9 cellular contexts compared by ENCODE assay signal in the genomic region with DNA sequence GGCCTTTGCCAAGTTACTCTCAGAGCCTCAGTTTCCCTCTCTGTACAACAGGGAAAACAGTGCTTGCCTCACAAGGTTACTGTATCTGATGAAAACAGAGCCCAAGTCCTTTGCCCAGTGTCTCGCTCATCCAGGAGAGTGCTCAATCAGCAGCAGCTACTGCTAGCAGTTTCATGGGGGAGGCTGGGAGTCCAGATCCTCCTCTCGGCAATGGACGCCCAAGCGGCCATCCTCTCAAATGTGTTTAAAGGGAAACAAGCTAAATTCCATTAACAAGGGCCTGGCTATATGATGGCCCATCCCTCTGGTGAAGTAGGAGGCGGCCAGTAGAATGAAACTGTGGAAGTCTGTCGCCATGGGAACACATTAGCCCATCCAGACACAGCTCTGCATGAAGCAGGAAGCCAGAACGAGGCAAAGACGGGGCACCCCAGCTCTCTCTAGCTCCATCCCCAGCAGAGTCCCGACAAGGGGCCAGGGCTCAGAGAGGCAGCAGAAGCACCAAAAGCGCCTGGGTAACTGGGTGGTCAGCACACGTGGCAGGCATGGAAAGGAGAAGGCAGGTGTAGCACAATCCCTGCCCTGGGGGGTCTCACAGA. TPM values are rescaled to one million over a fixed set of nuclear protein-coding genes. Genes with fewer than 3 reads are reported as not detected.
DNase-seq lines count a peak whose midpoint lies in the region; ATAC-seq, FAIRE-seq and TF ChIP-seq lines count a peak whose summit lies in the region.
"Had no signal": no experiment of that assay in that cellular context is flagged by ENCODE, and none has a peak within 500 bp of the region (broad histone marks: within the 10 kb centered on the region; RNA-seq: fewer than 3 reads in every experiment).

No MANE protein-coding gene starts in this region.

- H3K9me3 Mint-ChIP-seq in CD14-positive monocyte: no peaks in the 10 kb centered on the region
- H3K9me3 Mint-ChIP-seq in endodermal cell: no peaks in the 10 kb centered on the region

- CTCF ChIA-PET in GM10248 (lab: Yijun Ruan, JAX): interaction anchor here (0.7 to 7.1 kb wide), 6 partner anchors 10 to 60 kb away, joined by 3 to 86 read pairs (median 5); no protein-coding TSS in a partner anchor

- ATAC-seq in GM18520 (IDR thresholded peaks at IDR 0.05; ENCODE audit: unreplicated experiment): no peak

- H3K9ac ChIP-seq in endodermal cell (ENCODE audit: extremely low read depth, low read length, poor library complexity, severe bottlenecking): no peak overlapping the region

- FAIRE-seq in RCC 7860 (lab: Jason Lieb, UNC): no peak

- intact Hi-C loops in CD14-positive monocyte (cut with micrococcal nuclease): loop anchor here in 1 of 2 donors (5.0 kb wide), 1 partner anchor 33 kb away; a partner anchor contains a TSS

- peak overlapping the region; percentile 82 to 94 (median 86) for H3K27ac Mint-ChIP-seq in CD14-positive monocyte
- no peak overlapping the region for H3K27ac Mint-ChIP-seq in endodermal cell

- no peaks in the 10 kb centered on the region for H3K27me3 ChIP-seq in endodermal cell (ENCODE audit: control insufficient read depth, insufficient read depth, low read length, poor library complexity, severe bottlenecking)

- POLR2A ChIA-PET in GM10248 (lab: Yijun Ruan, JAX): no interaction called here

- H3K9me3 ChIP-seq in endodermal cell (ENCODE audit: control insufficient read depth, low read length): no peaks in the 10 kb centered on the region

- H3K4me1 ChIP-seq in endodermal cell (ENCODE audit: control insufficient read depth, insufficient read depth, low read length): no peaks in the 10 kb centered on the region

- H3K36me3 Mint-ChIP-seq in CD14-positive monocyte (peaks cover 44 to 55% of the 10 kb centered on the region in 2 donors), endodermal cell (ENCODE audit: low read depth) (peaks cover 12% of the 10 kb centered on the region)

- H3K4me3 ChIP-seq in endodermal cell (ENCODE audit: low read length): no peak overlapping the region
- H3K4me3 ChIP-seq: coronary artery had no signal

- DNase-seq in CD14-positive monocyte (ENCODE audit: low spot score) (no peak), NCI-H69 (lab: John Stamatoyannopoulos, UW) (peak; percentile 64), endodermal cell (peak; percentile 63), non-pigmented ciliary epithelial cell (ENCODE audit: low read depth) (peak; percentile 17), NCI-H2171 treated with DMSO at 0.1 percent for 48 hours (lab: John Stamatoyannopoulos, UW) (no peak), RCC 7860 (ENCODE audit: low spot score) (no peak), GM10248 (ENCODE audit: extremely low spot score) (no peak)

- H3K27ac ChIP-seq in endodermal cell (ENCODE audit: low read depth, low read length): peak overlapping the region; percentile 73

- H3K4me3 Mint-ChIP-seq in CD14-positive monocyte (peak overlapping the region in 1 of 2 donors; percentile 2), endodermal cell (no peak overlapping the region)

- H3K4me1 Mint-ChIP-seq in CD14-positive monocyte (peaks cover 63% of the 10 kb centered on the region), endodermal cell (peaks cover 20% of the 10 kb centered on the region)

- WGBS in endodermal cell (ENCODE audit: insufficient coverage in 1 of 2, insufficient read length in 1 of 2), 2 experiments: 75 to 87% methylated on average over 8 to 10 of the region's 11 CpGs

- TF ChIP-seq CTCF in CD14-positive monocyte (IDR thresholded peaks at IDR 0.05): no peak
- no peak for TF ChIP-seq CTCF in endodermal cell (conservative IDR thresholded peaks at IDR 0.05)
- no peak for TF ChIP-seq CTCF in GM10248 (IDR thresholded peaks at IDR 0.05; ENCODE audit: control extremely low read depth, extremely low read depth, low read depth, missing control alignments)

- H3K36me3 ChIP-seq in endodermal cell (ENCODE audit: control insufficient read depth, insufficient read depth, low read length): peaks cover 8% of the 10 kb centered on the region

- H3K27me3 Mint-ChIP-seq in CD14-positive monocyte (ENCODE audit: low read depth in 3 of 3) (peaks cover 0 to 1% (median 0%) of the 10 kb centered on the region in 3 donors), endodermal cell (ENCODE audit: insufficient read depth) (no peaks in the 10 kb centered on the region)

RNA-seq across cellular contexts. Expression of a gene that starts 35.2 kb away (rescaled TPM):
- polyA plus RNA-seq in CD14-positive monocyte: 10 to 100 TPM in 1 of 2 donors, 1 to 10 TPM in 1; 5.8 to 12.6 TPM
- 10 to 100 TPM; 19.3 to 22.6 TPM for total RNA-seq in endodermal cell
- polyA plus RNA-seq in endodermal cell (2013, experiment 1 of 2): 21.4 TPM
- polyA plus RNA-seq in endodermal cell (2013, experiment 2 of 2): 20.2 TPM

Comparison
In these comparisons a context has a peak if more than half of its experiments do, and no peak if none do; other contexts are left out.
1. DNase-seq: peak in NCI-H69 (single experiment), endodermal cell (single experiment) and non-pigmented ciliary epithelial cell (single experiment); none in CD14-positive monocyte (single experiment), NCI-H2171 treated with DMSO at 0.1 percent for 48 hours (single experiment), RCC 7860 (single experiment) and GM10248 (single experiment).